Comparison of ENCODE assay signal across 1 cellular context in the genomic region with DNA sequence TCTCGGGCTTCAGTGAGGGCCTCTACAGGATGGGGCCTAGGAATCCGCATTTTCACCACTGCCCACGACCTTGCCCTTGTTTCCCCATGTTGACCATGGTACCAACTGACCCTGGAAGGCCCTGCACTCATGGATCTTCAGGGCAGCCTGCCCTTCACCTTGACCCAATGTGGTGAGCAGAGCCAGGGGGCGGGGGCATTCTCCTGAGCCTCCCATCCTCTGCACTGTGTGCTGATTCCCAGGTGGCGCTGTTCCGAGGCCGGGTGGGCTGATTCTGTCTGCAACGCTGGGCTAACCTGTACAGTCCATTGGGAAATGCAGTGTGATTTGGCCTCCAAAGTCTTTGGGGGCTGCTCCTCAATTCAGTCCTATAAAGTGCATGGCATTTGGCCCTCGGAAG.
TF ChIP-seq lines count a peak whose summit lies in the region.

No MANE protein-coding gene starts in this region.

TF ChIP-seq in GM23338, 12 proteins besides CTCF, POLR2A, EP300 and RAD21 (continued from another document):
- TF ChIP-seq ZNF462 (CRISPR knock-in tag; IDR thresholded peaks at IDR 0.05) (no peak), EZH2phosphoT487 (IDR thresholded peaks at IDR 0.05; ENCODE audit: unreplicated experiment) (no peak), ZNF331 (CRISPR knock-in tag; IDR thresholded peaks at IDR 0.05; ENCODE audit: low read depth) (no peak), NANOG (IDR thresholded peaks at IDR 0.05; ENCODE audit: borderline replicate concordance) (no peak)
